1 cellular context compared by ENCODE assay signal in the genomic region with DNA sequence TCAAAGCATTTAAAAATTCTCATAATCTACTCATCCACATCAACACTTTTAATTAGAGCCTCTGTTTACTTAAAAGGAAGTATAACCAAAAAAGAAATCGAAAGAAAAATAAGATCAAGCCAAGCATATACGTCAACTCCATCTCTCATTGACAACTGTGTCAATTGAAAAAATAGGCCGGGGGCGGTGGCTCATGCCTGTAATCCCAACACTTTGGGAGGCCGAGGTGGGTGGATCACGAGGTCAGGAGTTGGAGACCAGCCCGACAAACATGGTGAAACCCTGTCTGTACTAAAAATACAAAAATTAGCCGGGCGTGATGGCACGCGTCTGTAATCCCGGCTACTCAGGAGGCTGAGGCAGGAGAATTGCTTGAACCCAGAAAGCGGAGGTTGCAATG.
A peak's percentile ranks its signal among the peaks of the same experiment; 100 is the strongest.
TF ChIP-seq lines count a peak whose summit lies in the region.

No MANE protein-coding gene starts in this region.

TF ChIP-seq in K562, 482 proteins besides CTCF, POLR2A, EP300 and RAD21:
- TF ChIP-seq EGR1 (conservative IDR thresholded peaks at IDR 0.05) = peak; percentile 52
